3 cellular contexts compared by ENCODE assay signal in the genomic region with DNA sequence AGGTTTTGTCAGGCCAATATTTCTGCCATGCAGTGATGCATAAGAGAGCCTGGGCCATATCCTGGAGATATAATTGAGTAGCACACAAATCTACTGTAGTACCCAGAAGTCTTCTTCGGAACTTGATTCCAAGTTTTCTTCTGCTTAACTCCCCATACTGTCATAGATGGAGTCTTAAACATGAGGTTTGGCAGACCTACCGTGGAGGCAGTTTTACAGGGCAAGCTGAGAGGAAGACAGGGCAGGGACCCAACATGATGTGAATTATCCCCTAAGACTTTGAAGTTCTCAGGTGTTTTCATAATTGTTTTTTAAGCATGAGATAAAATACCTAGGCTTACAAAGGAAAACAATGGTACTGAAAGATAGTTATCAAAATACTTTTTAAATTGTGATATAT.
"Had no signal": no experiment of that assay in that cellular context is flagged by ENCODE, and none has a peak within 500 bp of the region (broad histone marks: within the 10 kb centered on the region; RNA-seq: fewer than 3 reads in every experiment).

No MANE protein-coding gene starts in this region.

- H3K4me3 ChIP-seq: GM12878 had no signal

- DNase-seq: GDM1, GF-D8 had no signal
